1 cellular context compared by ENCODE assay signal in the genomic region with DNA sequence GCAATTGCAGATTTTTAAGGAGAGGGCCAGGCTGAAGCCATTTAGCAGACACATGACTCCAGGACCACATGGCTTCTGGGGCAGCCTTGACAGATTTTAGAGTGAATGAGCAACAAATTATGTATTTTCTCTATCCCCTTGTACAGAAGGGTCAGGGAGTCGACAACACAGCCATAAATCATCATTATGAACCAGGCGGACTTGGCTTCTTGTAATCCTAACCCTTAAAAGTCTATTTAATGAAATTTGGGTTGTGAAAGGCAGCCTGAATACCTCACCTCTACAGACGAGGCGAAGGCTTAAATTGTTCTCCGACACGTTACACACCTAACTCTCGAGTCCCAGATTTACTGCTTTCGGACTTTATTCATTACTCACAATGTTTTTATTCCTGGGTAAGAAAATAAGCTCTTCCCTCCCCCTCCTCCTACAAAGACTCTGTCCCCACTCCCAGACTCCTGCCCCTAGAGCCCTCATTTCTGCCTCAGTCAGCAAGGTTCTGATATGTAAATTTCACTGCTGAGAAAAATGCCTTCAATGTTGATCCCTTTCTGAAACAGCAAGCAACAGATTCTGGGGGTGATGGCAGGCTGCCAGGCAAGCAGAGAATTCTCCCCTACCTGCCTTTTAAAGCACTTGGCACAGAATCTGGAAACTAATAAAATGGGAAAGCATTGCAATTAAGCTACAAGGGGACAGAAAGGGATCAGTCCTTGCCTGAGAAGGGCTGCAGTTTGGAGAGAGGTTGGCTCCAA.
A peak's percentile ranks its signal among the peaks of the same experiment; 100 is the strongest.
TF ChIP-seq lines count a peak whose summit lies in the region.

No MANE protein-coding gene starts in this region.

TF ChIP-seq in HEK293, 187 proteins besides CTCF, POLR2A, EP300 and RAD21 (continued from another document and continues in another):
- TF ChIP-seq SP7 (tag by site-specific recombination; IDR thresholded peaks at IDR 0.05) (peak; percentile 67), ZNF155 (tag by site-specific recombination; IDR thresholded peaks at IDR 0.05) (no peak), ZNF423 (tag by site-specific recombination; IDR thresholded peaks at IDR 0.05) (no peak), KLF9 (tag by site-specific recombination; IDR thresholded peaks at IDR 0.05; ENCODE audit: low read depth) (no peak), SETDB1 (IDR thresholded peaks at IDR 0.05; ENCODE audit: insufficient read length, low read length) (no peak), ZNF658 (tag by site-specific recombination; IDR thresholded peaks at IDR 0.05) (no peak), ZNF121 (tag by site-specific recombination; IDR thresholded peaks at IDR 0.05) (no peak), EGR2 (tag by site-specific recombination; IDR thresholded peaks at IDR 0.05; ENCODE audit: low read depth) (peak; percentile 42; the same call in 1 of the 2 replicates), ZFP37 (tag by site-specific recombination; IDR thresholded peaks at IDR 0.05) (no peak), SP3 (tag by site-specific recombination; IDR thresholded peaks at IDR 0.05) (no peak), ZNF2 (tag by site-specific recombination; IDR thresholded peaks at IDR 0.05) (no peak), YY1 (tag by site-specific recombination; IDR thresholded peaks at IDR 0.05) (no peak), ZSCAN16 (tag by site-specific recombination; IDR thresholded peaks at IDR 0.05) (no peak), ZXDB (tag by site-specific recombination; IDR thresholded peaks at IDR 0.05) (0 out of 2 replicates have a peak, but pooled peaks have one; percentile 31), SALL2 (tag by site-specific recombination; IDR thresholded peaks at IDR 0.05; ENCODE audit: borderline replicate concordance) (no peak), ZNF211 (tag by site-specific recombination; IDR thresholded peaks at IDR 0.05; ENCODE audit: low read depth) (no peak), ZNF350 (tag by site-specific recombination; IDR thresholded peaks at IDR 0.05) (no peak), ZNF114 (tag by site-specific recombination; IDR thresholded peaks at IDR 0.05) (no peak), ZNF677 (tag by site-specific recombination; IDR thresholded peaks at IDR 0.05) (no peak), ZNF433 (tag by site-specific recombination; IDR thresholded peaks at IDR 0.05; ENCODE audit: low read depth) (no peak), ZNF629 (tag by site-specific recombination; IDR thresholded peaks at IDR 0.05) (0 out of 2 replicates have a peak, but pooled peaks have one; percentile 14), BCL11A (tag by site-specific recombination; IDR thresholded peaks at IDR 0.05; ENCODE audit: low read depth) (no peak), ZNF354C (tag by site-specific recombination; IDR thresholded peaks at IDR 0.05; ENCODE audit: borderline replicate concordance, low read depth) (no peak), GFI1B (tag by site-specific recombination; IDR thresholded peaks at IDR 0.05) (no peak), GLIS2 (tag by site-specific recombination; IDR thresholded peaks at IDR 0.05) (no peak), ZNF214 (tag by site-specific recombination; IDR thresholded peaks at IDR 0.05; ENCODE audit: borderline replicate concordance) (no peak), ZNF223 (tag by site-specific recombination; IDR thresholded peaks at IDR 0.05) (no peak), ZNF324 (tag by site-specific recombination; IDR thresholded peaks at IDR 0.05) (no peak), ZNF274 (IDR thresholded peaks at IDR 0.05; ENCODE audit: low read length) (no peak), ZNF274 (tag by site-specific recombination; IDR thresholded peaks at IDR 0.05; ENCODE audit: borderline replicate concordance) (no peak), ZNF140 (tag by site-specific recombination; IDR thresholded peaks at IDR 0.05) (no peak), ZNF707 (tag by site-specific recombination; IDR thresholded peaks at IDR 0.05) (no peak), ZNF544 (tag by site-specific recombination; IDR thresholded peaks at IDR 0.05) (no peak), ZNF558 (tag by site-specific recombination; IDR thresholded peaks at IDR 0.05) (no peak), ZNF530 (tag by site-specific recombination; IDR thresholded peaks at IDR 0.05; ENCODE audit: low read depth) (no peak), ZNF391 (tag by site-specific recombination; IDR thresholded peaks at IDR 0.05; ENCODE audit: borderline replicate concordance, low read depth) (no peak), ZNF548 (tag by site-specific recombination; IDR thresholded peaks at IDR 0.05) (no peak), ZNF596 (tag by site-specific recombination; IDR thresholded peaks at IDR 0.05) (peak; percentile 58), ZNF146 (tag by site-specific recombination; IDR thresholded peaks at IDR 0.05) (no peak), ZBTB20 (tag by site-specific recombination; IDR thresholded peaks at IDR 0.05) (0 out of 2 replicates have a peak, but pooled peaks have one; percentile 19), ZNF561 (tag by site-specific recombination; IDR thresholded peaks at IDR 0.05; ENCODE audit: borderline replicate concordance) (no peak; the same call in 1 of the 2 replicates), ZFP3 (tag by site-specific recombination; IDR thresholded peaks at IDR 0.05; ENCODE audit: low read depth) (no peak), ZNF132 (tag by site-specific recombination; IDR thresholded peaks at IDR 0.05; ENCODE audit: borderline replicate concordance) (no peak), ZNF510 (tag by site-specific recombination; IDR thresholded peaks at IDR 0.05; ENCODE audit: insufficient replicate concordance) (no peak), ZNF623 (tag by site-specific recombination; IDR thresholded peaks at IDR 0.05) (no peak), ZNF610 (tag by site-specific recombination; IDR thresholded peaks at IDR 0.05; ENCODE audit: borderline replicate concordance) (no peak), SP2 (tag by site-specific recombination; IDR thresholded peaks at IDR 0.05) (no peak), ZNF48 (tag by site-specific recombination; IDR thresholded peaks at IDR 0.05) (no peak), ZNF514 (tag by site-specific recombination; IDR thresholded peaks at IDR 0.05) (no peak), OVOL3 (tag by site-specific recombination; IDR thresholded peaks at IDR 0.05) (no peak)
- TF ChIP-seq, protein P1, sequence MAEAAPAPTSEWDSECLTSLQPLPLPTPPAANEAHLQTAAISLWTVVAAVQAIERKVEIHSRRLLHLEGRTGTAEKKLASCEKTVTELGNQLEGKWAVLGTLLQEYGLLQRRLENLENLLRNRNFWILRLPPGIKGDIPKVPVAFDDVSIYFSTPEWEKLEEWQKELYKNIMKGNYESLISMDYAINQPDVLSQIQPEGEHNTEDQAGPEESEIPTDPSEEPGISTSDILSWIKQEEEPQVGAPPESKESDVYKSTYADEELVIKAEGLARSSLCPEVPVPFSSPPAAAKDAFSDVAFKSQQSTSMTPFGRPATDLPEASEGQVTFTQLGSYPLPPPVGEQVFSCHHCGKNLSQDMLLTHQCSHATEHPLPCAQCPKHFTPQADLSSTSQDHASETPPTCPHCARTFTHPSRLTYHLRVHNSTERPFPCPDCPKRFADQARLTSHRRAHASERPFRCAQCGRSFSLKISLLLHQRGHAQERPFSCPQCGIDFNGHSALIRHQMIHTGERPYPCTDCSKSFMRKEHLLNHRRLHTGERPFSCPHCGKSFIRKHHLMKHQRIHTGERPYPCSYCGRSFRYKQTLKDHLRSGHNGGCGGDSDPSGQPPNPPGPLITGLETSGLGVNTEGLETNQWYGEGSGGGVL (tag by site-specific recombination; IDR thresholded peaks at IDR 0.05), result peak; percentile 73
- TF ChIP-seq, protein P2, sequence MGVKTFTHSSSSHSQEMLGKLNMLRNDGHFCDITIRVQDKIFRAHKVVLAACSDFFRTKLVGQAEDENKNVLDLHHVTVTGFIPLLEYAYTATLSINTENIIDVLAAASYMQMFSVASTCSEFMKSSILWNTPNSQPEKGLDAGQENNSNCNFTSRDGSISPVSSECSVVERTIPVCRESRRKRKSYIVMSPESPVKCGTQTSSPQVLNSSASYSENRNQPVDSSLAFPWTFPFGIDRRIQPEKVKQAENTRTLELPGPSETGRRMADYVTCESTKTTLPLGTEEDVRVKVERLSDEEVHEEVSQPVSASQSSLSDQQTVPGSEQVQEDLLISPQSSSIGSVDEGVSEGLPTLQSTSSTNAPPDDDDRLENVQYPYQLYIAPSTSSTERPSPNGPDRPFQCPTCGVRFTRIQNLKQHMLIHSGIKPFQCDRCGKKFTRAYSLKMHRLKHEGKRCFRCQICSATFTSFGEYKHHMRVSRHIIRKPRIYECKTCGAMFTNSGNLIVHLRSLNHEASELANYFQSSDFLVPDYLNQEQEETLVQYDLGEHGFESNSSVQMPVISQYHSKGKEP (tag by site-specific recombination; IDR thresholded peaks at IDR 0.05), result peak; percentile 86
- TF ChIP-seq, protein P3, sequence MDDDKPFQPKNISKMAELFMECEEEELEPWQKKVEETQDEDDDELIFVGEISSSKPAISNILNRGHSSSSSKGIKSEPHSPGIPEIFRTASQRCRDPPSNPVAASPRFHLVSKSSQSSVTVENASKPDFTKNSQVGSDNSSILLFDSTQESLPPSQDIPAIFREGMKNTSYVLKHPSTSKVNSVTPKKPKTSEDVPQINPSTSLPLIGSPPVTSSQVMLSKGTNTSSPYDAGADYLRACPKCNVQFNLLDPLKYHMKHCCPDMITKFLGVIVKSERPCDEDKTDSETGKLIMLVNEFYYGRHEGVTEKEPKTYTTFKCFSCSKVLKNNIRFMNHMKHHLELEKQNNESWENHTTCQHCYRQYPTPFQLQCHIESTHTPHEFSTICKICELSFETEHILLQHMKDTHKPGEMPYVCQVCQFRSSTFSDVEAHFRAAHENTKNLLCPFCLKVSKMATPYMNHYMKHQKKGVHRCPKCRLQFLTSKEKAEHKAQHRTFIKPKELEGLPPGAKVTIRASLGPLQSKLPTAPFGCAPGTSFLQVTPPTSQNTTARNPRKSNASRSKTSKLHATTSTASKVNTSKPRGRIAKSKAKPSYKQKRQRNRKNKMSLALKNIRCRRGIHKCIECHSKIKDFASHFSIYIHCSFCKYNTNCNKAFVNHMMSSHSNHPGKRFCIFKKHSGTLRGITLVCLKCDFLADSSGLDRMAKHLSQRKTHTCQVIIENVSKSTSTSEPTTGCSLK (tag by site-specific recombination; IDR thresholded peaks at IDR 0.05), result no peak
- TF ChIP-seq, protein P4, sequence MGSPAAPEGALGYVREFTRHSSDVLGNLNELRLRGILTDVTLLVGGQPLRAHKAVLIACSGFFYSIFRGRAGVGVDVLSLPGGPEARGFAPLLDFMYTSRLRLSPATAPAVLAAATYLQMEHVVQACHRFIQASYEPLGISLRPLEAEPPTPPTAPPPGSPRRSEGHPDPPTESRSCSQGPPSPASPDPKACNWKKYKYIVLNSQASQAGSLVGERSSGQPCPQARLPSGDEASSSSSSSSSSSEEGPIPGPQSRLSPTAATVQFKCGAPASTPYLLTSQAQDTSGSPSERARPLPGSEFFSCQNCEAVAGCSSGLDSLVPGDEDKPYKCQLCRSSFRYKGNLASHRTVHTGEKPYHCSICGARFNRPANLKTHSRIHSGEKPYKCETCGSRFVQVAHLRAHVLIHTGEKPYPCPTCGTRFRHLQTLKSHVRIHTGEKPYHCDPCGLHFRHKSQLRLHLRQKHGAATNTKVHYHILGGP (tag by site-specific recombination; IDR thresholded peaks at IDR 0.05), result no peak
- TF ChIP-seq, protein P5, sequence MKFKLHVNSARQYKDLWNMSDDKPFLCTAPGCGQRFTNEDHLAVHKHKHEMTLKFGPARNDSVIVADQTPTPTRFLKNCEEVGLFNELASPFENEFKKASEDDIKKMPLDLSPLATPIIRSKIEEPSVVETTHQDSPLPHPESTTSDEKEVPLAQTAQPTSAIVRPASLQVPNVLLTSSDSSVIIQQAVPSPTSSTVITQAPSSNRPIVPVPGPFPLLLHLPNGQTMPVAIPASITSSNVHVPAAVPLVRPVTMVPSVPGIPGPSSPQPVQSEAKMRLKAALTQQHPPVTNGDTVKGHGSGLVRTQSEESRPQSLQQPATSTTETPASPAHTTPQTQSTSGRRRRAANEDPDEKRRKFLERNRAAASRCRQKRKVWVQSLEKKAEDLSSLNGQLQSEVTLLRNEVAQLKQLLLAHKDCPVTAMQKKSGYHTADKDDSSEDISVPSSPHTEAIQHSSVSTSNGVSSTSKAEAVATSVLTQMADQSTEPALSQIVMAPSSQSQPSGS (tag by site-specific recombination; IDR thresholded peaks at IDR 0.05; ENCODE audit: low read depth), result no peak
- TF ChIP-seq, protein P6, sequence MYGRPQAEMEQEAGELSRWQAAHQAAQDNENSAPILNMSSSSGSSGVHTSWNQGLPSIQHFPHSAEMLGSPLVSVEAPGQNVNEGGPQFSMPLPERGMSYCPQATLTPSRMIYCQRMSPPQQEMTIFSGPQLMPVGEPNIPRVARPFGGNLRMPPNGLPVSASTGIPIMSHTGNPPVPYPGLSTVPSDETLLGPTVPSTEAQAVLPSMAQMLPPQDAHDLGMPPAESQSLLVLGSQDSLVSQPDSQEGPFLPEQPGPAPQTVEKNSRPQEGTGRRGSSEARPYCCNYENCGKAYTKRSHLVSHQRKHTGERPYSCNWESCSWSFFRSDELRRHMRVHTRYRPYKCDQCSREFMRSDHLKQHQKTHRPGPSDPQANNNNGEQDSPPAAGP (tag by site-specific recombination; IDR thresholded peaks at IDR 0.05), result no peak
- TF ChIP-seq, protein P7, sequence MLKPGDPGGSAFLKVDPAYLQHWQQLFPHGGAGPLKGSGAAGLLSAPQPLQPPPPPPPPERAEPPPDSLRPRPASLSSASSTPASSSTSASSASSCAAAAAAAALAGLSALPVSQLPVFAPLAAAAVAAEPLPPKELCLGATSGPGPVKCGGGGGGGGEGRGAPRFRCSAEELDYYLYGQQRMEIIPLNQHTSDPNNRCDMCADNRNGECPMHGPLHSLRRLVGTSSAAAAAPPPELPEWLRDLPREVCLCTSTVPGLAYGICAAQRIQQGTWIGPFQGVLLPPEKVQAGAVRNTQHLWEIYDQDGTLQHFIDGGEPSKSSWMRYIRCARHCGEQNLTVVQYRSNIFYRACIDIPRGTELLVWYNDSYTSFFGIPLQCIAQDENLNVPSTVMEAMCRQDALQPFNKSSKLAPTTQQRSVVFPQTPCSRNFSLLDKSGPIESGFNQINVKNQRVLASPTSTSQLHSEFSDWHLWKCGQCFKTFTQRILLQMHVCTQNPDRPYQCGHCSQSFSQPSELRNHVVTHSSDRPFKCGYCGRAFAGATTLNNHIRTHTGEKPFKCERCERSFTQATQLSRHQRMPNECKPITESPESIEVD (tag by site-specific recombination; IDR thresholded peaks at IDR 0.05), result peak; percentile 95
- TF ChIP-seq, protein P8, sequence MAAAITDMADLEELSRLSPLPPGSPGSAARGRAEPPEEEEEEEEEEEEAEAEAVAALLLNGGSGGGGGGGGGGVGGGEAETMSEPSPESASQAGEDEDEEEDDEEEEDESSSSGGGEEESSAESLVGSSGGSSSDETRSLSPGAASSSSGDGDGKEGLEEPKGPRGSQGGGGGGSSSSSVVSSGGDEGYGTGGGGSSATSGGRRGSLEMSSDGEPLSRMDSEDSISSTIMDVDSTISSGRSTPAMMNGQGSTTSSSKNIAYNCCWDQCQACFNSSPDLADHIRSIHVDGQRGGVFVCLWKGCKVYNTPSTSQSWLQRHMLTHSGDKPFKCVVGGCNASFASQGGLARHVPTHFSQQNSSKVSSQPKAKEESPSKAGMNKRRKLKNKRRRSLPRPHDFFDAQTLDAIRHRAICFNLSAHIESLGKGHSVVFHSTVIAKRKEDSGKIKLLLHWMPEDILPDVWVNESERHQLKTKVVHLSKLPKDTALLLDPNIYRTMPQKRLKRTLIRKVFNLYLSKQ (tag by site-specific recombination; IDR thresholded peaks at IDR 0.05; ENCODE audit: borderline replicate concordance), result no peak
